In genomic region chr3:42052867-42053351, GRCh38 we compare ENCODE assay signal across 9 cellular contexts. TPM values are rescaled to one million over a fixed set of nuclear protein-coding genes. Genes with fewer than 3 reads are reported as not detected.
DNase-seq lines count a peak whose midpoint lies in the region; TF ChIP-seq lines count a peak whose summit lies in the region.
"Had no signal": no experiment of that assay in that cellular context is flagged by ENCODE, and none has a peak within 500 bp of the region (broad histone marks: within the 10 kb centered on the region; RNA-seq: fewer than 3 reads in every experiment).

No MANE protein-coding gene starts in this region.

- peak overlapping the region; percentile 26 for H3K9ac ChIP-seq in fibroblast of lung (ENCODE audit: insufficient read depth, low read length)

- DNase-seq in RWPE1 (ENCODE audit: low spot score) (no peak), fibroblast of lung (ENCODE audit: low read depth in 2 of 2) (peak; percentile 24 to 60), middle frontal gyrus (ENCODE audit: extremely low spot score, low spot score) (peak; percentile 56), suprapubic skin (ENCODE audit: low spot score in 2 of 2) (peak in 1 of 2 donors; percentile 43), germinal center (ENCODE audit: low spot score) (no peak), AML-193 (lab: John Stamatoyannopoulos, UW) (no peak), iPS-NIHi11 (ENCODE audit: low spot score) (no peak)
- no peak for DNase-seq in stimulated activated CD4-positive, alpha-beta T cell treated with anti-CD3 and anti-CD28 coated beads, Interleukin-1b, Interleukin-23, amount 100 ng/mL, for 48 hours

- CTCF ChIA-PET in RWPE1 (lab: Yijun Ruan, JAX): no interaction called here

- H3K27me3 ChIP-seq in fibroblast of lung (ENCODE audit: control insufficient read depth, insufficient read depth, low read length): no peaks in the 10 kb centered on the region
- no peaks in the 10 kb centered on the region for H3K27me3 ChIP-seq in suprapubic skin

- H3K4me1 ChIP-seq in fibroblast of lung (ENCODE audit: control insufficient read depth, extremely low read depth, insufficient read depth, low read length): peaks cover 24% of the 10 kb centered on the region
- H3K4me1 ChIP-seq in suprapubic skin: peaks cover 47% of the 10 kb centered on the region

- peak overlapping the region in 1 of 4 experiments; percentile 20 for H3K4me3 ChIP-seq in fibroblast of lung (replicated peaks in 1 of 4; ENCODE audit: control extremely low read depth in 1 of 4, insufficient read depth in 1 of 4, low read depth in 3 of 4, low read length in 4 of 4)
- peak overlapping the region; percentile 5 for H3K4me3 ChIP-seq in suprapubic skin
- H3K4me3 ChIP-seq: SK-N-MC had no signal

- H3K27ac ChIP-seq in RWPE1 (peak overlapping the region; percentile 48), fibroblast of lung (ENCODE audit: insufficient read depth, low read length) (peak overlapping the region; percentile 81), suprapubic skin (peak overlapping the region; percentile 84)
- H3K27ac ChIP-seq: SK-N-MC had no signal

- H3K36me3 ChIP-seq in fibroblast of lung (ENCODE audit: control insufficient read depth, insufficient read depth, low read length) (no peaks in the 10 kb centered on the region), suprapubic skin (no peaks in the 10 kb centered on the region)

- TF ChIP-seq CTCF in RWPE1 (conservative IDR thresholded peaks at IDR 0.05; ENCODE audit: low read depth) (no peak), fibroblast of lung (conservative IDR thresholded peaks at IDR 0.05 in 1 of 2, IDR thresholded peaks at IDR 0.05 in 1 of 2; ENCODE audit: low read depth in 1 of 2, low read length in 2 of 2) (no peak), suprapubic skin (IDR thresholded peaks at IDR 0.05) (no peak)

- no peak for TF ChIP-seq POLR2A in suprapubic skin (IDR thresholded peaks at IDR 0.05)

- peak overlapping the region; percentile 87 for H3K4me2 ChIP-seq in fibroblast of lung (ENCODE audit: extremely low read depth, insufficient read depth, low read length)

- no peak overlapping the region for H2AFZ ChIP-seq in fibroblast of lung (ENCODE audit: low read length)

- 48% methylated on average over 7 of the region's 7 CpGs for WGBS in suprapubic skin

- TF ChIP-seq EP300 in suprapubic skin (IDR thresholded peaks at IDR 0.05): no peak

- H4K20me1 ChIP-seq in fibroblast of lung (ENCODE audit: control insufficient read depth, extremely low read depth, insufficient read depth, low read length): no peaks in the 10 kb centered on the region

- POLR2A ChIA-PET in RWPE1 (lab: Yijun Ruan, JAX; ENCODE audit: low non-redundant PET): no interaction called here

- H3K79me2 ChIP-seq in fibroblast of lung (ENCODE audit: control insufficient read depth, insufficient read depth, low read length): peaks cover 66% of the 10 kb centered on the region

- H3K9me3 ChIP-seq in fibroblast of lung (ENCODE audit: control insufficient read depth, insufficient read depth, low read depth, low read length) (no peaks in the 10 kb centered on the region), suprapubic skin (no peaks in the 10 kb centered on the region)

RNA-seq across cellular contexts. Expression of gene TRAK1, which starts 38.2 kb away (rescaled TPM):
- total RNA-seq in fibroblast of lung (19.3 and 37.8 TPM in 2 replicates), suprapubic skin (100 to 1,000 TPM in 1 of 4 donors, 10 to 100 TPM in 3; 78.3 to 214 (median 86.4) TPM)
- 34.9 and 44.0 TPM in 2 replicates for polyA plus RNA-seq in fibroblast of lung
- polyA plus RNA-seq in fibroblast of lung (2012): 28.5 and 39.9 TPM in 2 replicates
- polyA minus RNA-seq in fibroblast of lung (ENCODE audit: low replicate concordance): 59.2 and 77.2 TPM in 2 replicates

Comparison
In these comparisons a context has a peak if more than half of its experiments do, and no peak if none do; other contexts are left out.
1. DNase-seq: peak in fibroblast of lung (2 of 2) and middle frontal gyrus (single experiment); none in RWPE1 (single experiment), germinal center (single experiment), AML-193 (0 of 2), stimulated activated CD4-positive, alpha-beta T cell treated with anti-CD3 and anti-CD28 coated beads, Interleukin-1b, Interleukin-23, amount 100 ng/mL, for 48 hours (single experiment) and iPS-NIHi11 (single experiment).
2. Peak in every context shown above with its lines, with median percentiles within 50 percentile points of each other: H3K27ac ChIP-seq.